In genomic region chr20:34079818-34080217, GRCh38 we compare ENCODE assay signal across 20 cellular contexts.
"Had no signal": no experiment of that assay in that cellular context is flagged by ENCODE, and none has a peak within 500 bp of the region (broad histone marks: within the 10 kb centered on the region; RNA-seq: fewer than 3 reads in every experiment).

No MANE protein-coding gene starts in this region.

- H3K27ac Mint-ChIP-seq: activated CD4-positive, alpha-beta T cell treated with anti-CD3 and anti-CD28 coated beads, Interleukin-2, amount 10 ng/mL, durations not matched to agents 24 days and 14 days; endodermal cell had no signal

- H3K9me3 Mint-ChIP-seq: activated CD4-positive, alpha-beta T cell treated with anti-CD3 and anti-CD28 coated beads, Interleukin-2, amount 10 ng/mL, durations not matched to agents 24 days and 14 days; endodermal cell; nephron progenitor cell had no signal

- H3K27ac ChIP-seq: body of pancreas, foreskin keratinocyte, lower lobe of right lung, spleen, tibial artery had no signal

- H3K27me3 ChIP-seq: body of pancreas, foreskin keratinocyte, spleen, tibial artery had no signal

- H3K4me3 Mint-ChIP-seq: activated CD4-positive, alpha-beta T cell treated with anti-CD3 and anti-CD28 coated beads, Interleukin-2, amount 10 ng/mL, durations not matched to agents 24 days and 14 days; endodermal cell; nephron progenitor cell had no signal

- H3K9me3 ChIP-seq: body of pancreas, lower lobe of right lung, spleen, tibial artery had no signal

- DNase-seq: activated CD4-positive, alpha-beta T cell treated with anti-CD3 and anti-CD28 coated beads, Interleukin-2, amount 10 ng/mL, durations not matched to agents 24 days and 14 days; activated CD4-positive, CD25-positive, alpha-beta regulatory T cell; activated naive CD4-positive, alpha-beta T cell; body of pancreas; endodermal cell; foreskin keratinocyte; hippocampal formation; left cardiac atrium; lower lobe of right lung; nephron progenitor cell; nucleus accumbens; posterior cingulate gyrus; spleen; stimulated activated CD4-positive, alpha-beta T cell treated with anti-CD3 and anti-CD28 coated beads, Interleukin-4, amount 100 ng/mL, for 4 hours; stimulated activated naive CD4-positive, alpha-beta T cell; substantia nigra; T-helper 1 cell; T1000; tibial artery had no signal

- H3K27me3 Mint-ChIP-seq: activated CD4-positive, alpha-beta T cell treated with anti-CD3 and anti-CD28 coated beads, Interleukin-2, amount 10 ng/mL, durations not matched to agents 24 days and 14 days had no signal

- ATAC-seq: body of pancreas, foreskin keratinocyte, left cardiac atrium, lower lobe of right lung, SK-N-SH treated with all-trans-retinoic acid at 6 μM for 48 hours had no signal

- H3K4me1 ChIP-seq: foreskin keratinocyte had no signal

- H3K4me3 ChIP-seq: body of pancreas, lower lobe of right lung, spleen, tibial artery had no signal

- H3K4me1 Mint-ChIP-seq: endodermal cell had no signal
